8 cellular contexts compared by ENCODE assay signal in the genomic region with DNA sequence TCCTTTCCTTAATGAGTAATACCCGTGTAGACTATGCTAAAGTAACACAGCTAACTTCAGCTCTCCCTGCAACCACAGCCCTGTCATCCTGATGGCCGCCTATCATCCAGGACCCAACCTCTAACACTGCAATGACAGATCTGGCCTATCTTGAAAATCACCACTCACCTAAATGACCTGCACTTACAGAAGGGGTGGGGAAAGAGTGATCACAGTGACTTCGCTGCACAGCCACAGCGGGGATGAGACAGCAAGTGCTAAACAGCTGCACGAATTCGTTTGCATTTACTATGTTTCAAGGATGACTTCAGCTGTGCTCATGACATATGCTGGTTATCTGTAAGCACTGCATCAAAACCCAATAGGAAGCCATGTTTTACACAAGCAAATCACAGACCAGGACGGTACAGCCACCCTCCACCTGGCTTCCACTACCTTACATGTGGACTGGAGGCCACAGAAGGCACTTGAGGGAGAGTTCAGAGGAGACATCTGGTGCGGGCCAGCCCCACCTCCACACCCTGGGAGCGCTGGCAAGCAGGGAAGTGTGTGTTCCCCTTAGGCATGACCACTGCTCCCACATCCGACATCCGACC.
DNase-seq lines count a peak whose midpoint lies in the region; ATAC-seq and TF ChIP-seq lines count a peak whose summit lies in the region.

No MANE protein-coding gene starts in this region.

- H3K27me3 Mint-ChIP-seq in GM23338 (ENCODE audit: insufficient read depth, low read depth, poor library complexity), result peaks cover 9% of the 10 kb centered on the region

- H3K36me3 ChIP-seq in GM06990 (ENCODE audit: control insufficient read depth, insufficient read depth, low read length), result no peaks in the 10 kb centered on the region; the same call in none of the 2 replicates
- peaks cover 3% of the 10 kb centered on the region; the same call in 1 of the 2 replicates for H3K36me3 ChIP-seq in GM23338 (ENCODE audit: insufficient read depth)
- H3K36me3 ChIP-seq in hepatocyte (replicated peaks; ENCODE audit: insufficient read depth, low read depth), result no peaks in the 10 kb centered on the region

- no peak overlapping the region for H2AFZ ChIP-seq in GM23338
- H2AFZ ChIP-seq in hepatocyte, result no peak overlapping the region

- H3K4me1 Mint-ChIP-seq in GM23338, result peaks cover 88% of the 10 kb centered on the region

- H3K9me3 ChIP-seq in hepatocyte (ENCODE audit: low read depth), result no peaks in the 10 kb centered on the region

- peaks cover 63% of the 10 kb centered on the region for H4K20me1 ChIP-seq in GM23338 (replicated peaks; ENCODE audit: insufficient read depth)
- peaks cover 26% of the 10 kb centered on the region for H4K20me1 ChIP-seq in hepatocyte (ENCODE audit: insufficient read depth, poor library complexity, severe bottlenecking)

- no peak overlapping the region for H3K27ac ChIP-seq in GM23338 (ENCODE audit: low read depth)
- H3K27ac ChIP-seq in hepatocyte, result peak overlapping the region; percentile 30

- H3K4me3 ChIP-seq in GM06990 (replicated peaks; ENCODE audit: low read depth, low read length), result no peak overlapping the region
- H3K4me3 ChIP-seq in GM23338, result no peak overlapping the region
- no peak overlapping the region for H3K4me3 ChIP-seq in hepatocyte

- H3K36me3 Mint-ChIP-seq in GM23338 (ENCODE audit: low read depth), result peaks cover 9% of the 10 kb centered on the region

- no peak overlapping the region for H3K4me3 Mint-ChIP-seq in GM23338

- no peaks in the 10 kb centered on the region for H3K9me3 Mint-ChIP-seq in GM23338

- H3K79me2 ChIP-seq in GM23338 (replicated peaks; ENCODE audit: insufficient read depth) (peaks cover 93% of the 10 kb centered on the region), hepatocyte (peaks cover 82% of the 10 kb centered on the region)

- ATAC-seq in GM23338, result no peak

- no peak overlapping the region for H3K4me2 ChIP-seq in GM23338
- H3K4me2 ChIP-seq in hepatocyte, result no peak overlapping the region

- 68% methylated on average over 11 of the region's 11 CpGs for WGBS in hepatocyte (ENCODE audit: low lambda C conversion rate, missing lambda C conversion rate)

- H3K9me2 ChIP-seq in GM23338 (ENCODE audit: insufficient read depth) (no peaks in the 10 kb centered on the region), hepatocyte (replicated peaks; ENCODE audit: insufficient read depth) (no peaks in the 10 kb centered on the region)

- H3K27me3 ChIP-seq in GM06990 (replicated peaks; ENCODE audit: control insufficient read depth, insufficient read depth, low read length) (no peaks in the 10 kb centered on the region), GM23338 (ENCODE audit: insufficient read depth) (no peaks in the 10 kb centered on the region), hepatocyte (no peaks in the 10 kb centered on the region)

- TF ChIP-seq CTCF in GM06990 (IDR thresholded peaks at IDR 0.05; ENCODE audit: insufficient read depth, low read length, poor library complexity, severe bottlenecking) (no peak), GM23338 (conservative IDR thresholded peaks at IDR 0.05; ENCODE audit: low read depth in 2 of 2) (no peak), hepatocyte (IDR thresholded peaks at IDR 0.05; ENCODE audit: poor library complexity) (no peak)

- DNase-seq in GM06990 (ENCODE audit: extremely low read depth, insufficient read length) (peak; percentile 48), GM23338 (ENCODE audit: low spot score) (no peak), T-helper 22 cell (ENCODE audit: low read depth) (peak; percentile 27), hepatocyte (ENCODE audit: low spot score) (no peak), NCI-H226 (no peak), NCI-H1930 (lab: John Stamatoyannopoulos, UW) (no peak), NCI-H1105 (lab: John Stamatoyannopoulos, UW) (no peak), SW480 (ENCODE audit: low spot score) (no peak)

- H3K27ac Mint-ChIP-seq in GM23338, result peak overlapping the region; percentile 47

- peaks cover 16% of the 10 kb centered on the region for H3F3A ChIP-seq in GM23338 (replicated peaks; ENCODE audit: low read depth)

- H3K4me1 ChIP-seq in GM23338 (ENCODE audit: insufficient read depth) (peaks cover 81% of the 10 kb centered on the region), hepatocyte (ENCODE audit: insufficient read depth) (peaks cover 43% of the 10 kb centered on the region)

TF ChIP-seq in GM23338, 12 proteins besides CTCF, POLR2A, EP300 and RAD21 (continues in another document):
- TF ChIP-seq, protein P1, sequence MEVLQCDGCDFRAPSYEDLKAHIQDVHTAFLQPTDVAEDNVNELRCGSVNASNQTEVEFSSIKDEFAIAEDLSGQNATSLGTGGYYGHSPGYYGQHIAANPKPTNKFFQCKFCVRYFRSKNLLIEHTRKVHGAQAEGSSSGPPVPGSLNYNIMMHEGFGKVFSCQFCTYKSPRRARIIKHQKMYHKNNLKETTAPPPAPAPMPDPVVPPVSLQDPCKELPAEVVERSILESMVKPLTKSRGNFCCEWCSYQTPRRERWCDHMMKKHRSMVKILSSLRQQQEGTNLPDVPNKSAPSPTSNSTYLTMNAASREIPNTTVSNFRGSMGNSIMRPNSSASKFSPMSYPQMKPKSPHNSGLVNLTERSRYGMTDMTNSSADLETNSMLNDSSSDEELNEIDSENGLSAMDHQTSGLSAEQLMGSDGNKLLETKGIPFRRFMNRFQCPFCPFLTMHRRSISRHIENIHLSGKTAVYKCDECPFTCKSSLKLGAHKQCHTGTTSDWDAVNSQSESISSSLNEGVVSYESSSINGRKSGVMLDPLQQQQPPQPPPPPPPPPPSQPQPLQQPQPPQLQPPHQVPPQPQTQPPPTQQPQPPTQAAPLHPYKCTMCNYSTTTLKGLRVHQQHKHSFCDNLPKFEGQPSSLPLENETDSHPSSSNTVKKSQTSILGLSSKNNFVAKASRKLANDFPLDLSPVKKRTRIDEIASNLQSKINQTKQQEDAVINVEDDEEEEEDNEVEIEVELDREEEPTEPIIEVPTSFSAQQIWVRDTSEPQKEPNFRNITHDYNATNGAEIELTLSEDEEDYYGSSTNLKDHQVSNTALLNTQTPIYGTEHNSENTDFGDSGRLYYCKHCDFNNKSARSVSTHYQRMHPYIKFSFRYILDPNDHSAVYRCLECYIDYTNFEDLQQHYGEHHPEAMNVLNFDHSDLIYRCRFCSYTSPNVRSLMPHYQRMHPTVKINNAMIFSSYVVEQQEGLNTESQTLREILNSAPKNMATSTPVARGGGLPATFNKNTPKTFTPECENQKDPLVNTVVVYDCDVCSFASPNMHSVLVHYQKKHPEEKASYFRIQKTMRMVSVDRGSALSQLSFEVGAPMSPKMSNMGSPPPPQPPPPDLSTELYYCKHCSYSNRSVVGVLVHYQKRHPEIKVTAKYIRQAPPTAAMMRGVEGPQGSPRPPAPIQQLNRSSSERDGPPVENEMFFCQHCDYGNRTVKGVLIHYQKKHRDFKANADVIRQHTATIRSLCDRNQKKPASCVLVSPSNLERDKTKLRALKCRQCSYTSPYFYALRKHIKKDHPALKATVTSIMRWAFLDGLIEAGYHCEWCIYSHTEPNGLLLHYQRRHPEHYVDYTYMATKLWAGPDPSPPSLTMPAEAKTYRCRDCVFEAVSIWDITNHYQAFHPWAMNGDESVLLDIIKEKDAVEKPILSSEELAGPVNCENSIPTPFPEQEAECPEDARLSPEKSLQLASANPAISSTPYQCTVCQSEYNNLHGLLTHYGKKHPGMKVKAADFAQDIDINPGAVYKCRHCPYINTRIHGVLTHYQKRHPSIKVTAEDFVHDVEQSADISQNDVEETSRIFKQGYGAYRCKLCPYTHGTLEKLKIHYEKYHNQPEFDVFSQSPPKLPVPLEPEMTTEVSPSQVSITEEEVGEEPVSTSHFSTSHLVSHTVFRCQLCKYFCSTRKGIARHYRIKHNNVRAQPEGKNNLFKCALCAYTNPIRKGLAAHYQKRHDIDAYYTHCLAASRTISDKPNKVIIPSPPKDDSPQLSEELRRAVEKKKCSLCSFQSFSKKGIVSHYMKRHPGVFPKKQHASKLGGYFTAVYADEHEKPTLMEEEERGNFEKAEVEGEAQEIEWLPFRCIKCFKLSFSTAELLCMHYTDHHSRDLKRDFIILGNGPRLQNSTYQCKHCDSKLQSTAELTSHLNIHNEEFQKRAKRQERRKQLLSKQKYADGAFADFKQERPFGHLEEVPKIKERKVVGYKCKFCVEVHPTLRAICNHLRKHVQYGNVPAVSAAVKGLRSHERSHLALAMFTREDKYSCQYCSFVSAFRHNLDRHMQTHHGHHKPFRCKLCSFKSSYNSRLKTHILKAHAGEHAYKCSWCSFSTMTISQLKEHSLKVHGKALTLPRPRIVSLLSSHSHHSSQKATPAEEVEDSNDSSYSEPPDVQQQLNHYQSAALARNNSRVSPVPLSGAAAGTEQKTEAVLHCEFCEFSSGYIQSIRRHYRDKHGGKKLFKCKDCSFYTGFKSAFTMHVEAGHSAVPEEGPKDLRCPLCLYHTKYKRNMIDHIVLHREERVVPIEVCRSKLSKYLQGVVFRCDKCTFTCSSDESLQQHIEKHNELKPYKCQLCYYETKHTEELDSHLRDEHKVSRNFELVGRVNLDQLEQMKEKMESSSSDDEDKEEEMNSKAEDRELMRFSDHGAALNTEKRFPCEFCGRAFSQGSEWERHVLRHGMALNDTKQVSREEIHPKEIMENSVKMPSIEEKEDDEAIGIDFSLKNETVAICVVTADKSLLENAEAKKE (CRISPR knock-in tag; IDR thresholded peaks at IDR 0.05), result no peak
- TF ChIP-seq EZH2 (IDR thresholded peaks at IDR 0.05; ENCODE audit: low read depth, unreplicated experiment), result no peak
- no peak for TF ChIP-seq POLR2AphosphoS5 (IDR thresholded peaks at IDR 0.05; ENCODE audit: low read depth)
- TF ChIP-seq NANOG (IDR thresholded peaks at IDR 0.05; ENCODE audit: borderline replicate concordance), result no peak
- TF ChIP-seq ZNF331 (CRISPR knock-in tag; IDR thresholded peaks at IDR 0.05; ENCODE audit: low read depth), result no peak
- TF ChIP-seq, protein P2, sequence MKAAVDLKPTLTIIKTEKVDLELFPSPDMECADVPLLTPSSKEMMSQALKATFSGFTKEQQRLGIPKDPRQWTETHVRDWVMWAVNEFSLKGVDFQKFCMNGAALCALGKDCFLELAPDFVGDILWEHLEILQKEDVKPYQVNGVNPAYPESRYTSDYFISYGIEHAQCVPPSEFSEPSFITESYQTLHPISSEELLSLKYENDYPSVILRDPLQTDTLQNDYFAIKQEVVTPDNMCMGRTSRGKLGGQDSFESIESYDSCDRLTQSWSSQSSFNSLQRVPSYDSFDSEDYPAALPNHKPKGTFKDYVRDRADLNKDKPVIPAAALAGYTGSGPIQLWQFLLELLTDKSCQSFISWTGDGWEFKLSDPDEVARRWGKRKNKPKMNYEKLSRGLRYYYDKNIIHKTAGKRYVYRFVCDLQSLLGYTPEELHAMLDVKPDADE (IDR thresholded peaks at IDR 0.05), result no peak

Comparison
In these comparisons a context has a peak if more than half of its experiments do, and no peak if none do; other contexts are left out.
1. DNase-seq: peak in GM06990 (single experiment) and T-helper 22 cell (single experiment); none in GM23338 (single experiment), hepatocyte (single experiment), NCI-H226 (single experiment), NCI-H1930 (0 of 2), NCI-H1105 (single experiment) and SW480 (single experiment).